16 cellular contexts compared by ENCODE assay signal in genomic region chr5:175572922-175573321, GRCh38.
A peak's percentile ranks its signal among the peaks of the same experiment; 100 is the strongest.
DNase-seq lines count a peak whose midpoint lies in the region; ATAC-seq, FAIRE-seq and TF ChIP-seq lines count a peak whose summit lies in the region.
"Had no signal": no experiment of that assay in that cellular context is flagged by ENCODE, and none has a peak within 500 bp of the region (broad histone marks: within the 10 kb centered on the region; RNA-seq: fewer than 3 reads in every experiment).

No MANE protein-coding gene starts in this region.

- intact Hi-C loops in natural killer cell (cut with micrococcal nuclease): no loop called here
- intact Hi-C loops in PC-3 (cut with micrococcal nuclease): no loop called here

- H3K4me2 ChIP-seq in PC-3 (ENCODE audit: low read length): no peak overlapping the region

- H3K4me3 ChIP-seq in brain microvascular endothelial cell (ENCODE audit: low read depth, low read length): no peak overlapping the region
- H3K4me3 ChIP-seq in right atrium auricular region: no peak overlapping the region
- no peak overlapping the region for H3K4me3 ChIP-seq in PC-3 (ENCODE audit: low read length)
- H3K4me3 ChIP-seq: neural progenitor cell had no signal

- CTCF ChIA-PET in PC-3 (lab: Charles Lee): no interaction called here

- H3K79me2 ChIP-seq in PC-3 (ENCODE audit: low read length): no peaks in the 10 kb centered on the region

- H3K4me1 ChIP-seq in right atrium auricular region (peaks cover 0 to 11% of the 10 kb centered on the region in 2 donors), PC-3 (ENCODE audit: insufficient read depth, low read length) (no peaks in the 10 kb centered on the region)

- H3K27me3 ChIP-seq in brain microvascular endothelial cell (replicated peaks) (no peaks in the 10 kb centered on the region), right atrium auricular region (no peaks in the 10 kb centered on the region), PC-3 (ENCODE audit: low read length) (peaks cover 79% of the 10 kb centered on the region)
- H3K27me3 ChIP-seq: neural progenitor cell had no signal

- no peaks in the 10 kb centered on the region for H3K9me2 ChIP-seq in PC-3 (replicated peaks; ENCODE audit: low read length)

- no peak overlapping the region for H3K4me3 Mint-ChIP-seq in natural killer cell treated with Interleukin-12 subunit alpha and Interleukin-12 subunit beta and Interleukin-15 and Interleukin-18, amount 100 ng/mL, for 72 hours
- H3K4me3 Mint-ChIP-seq in natural killer cell: no peak overlapping the region

- H3K36me3 ChIP-seq in brain microvascular endothelial cell (replicated peaks): no peaks in the 10 kb centered on the region
- H3K36me3 ChIP-seq in right atrium auricular region: no peaks in the 10 kb centered on the region
- no peaks in the 10 kb centered on the region for H3K36me3 ChIP-seq in PC-3 (ENCODE audit: low read depth, low read length)
- H3K36me3 ChIP-seq: neural progenitor cell had no signal

- no peak for TF ChIP-seq CTCF in natural killer cell (IDR thresholded peaks at IDR 0.05)
- TF ChIP-seq CTCF in brain microvascular endothelial cell (IDR thresholded peaks at IDR 0.05; ENCODE audit: low read depth, low read length, missing control alignments): no peak
- no peak for TF ChIP-seq CTCF in right atrium auricular region (IDR thresholded peaks at IDR 0.05)
- no peak for TF ChIP-seq CTCF in PC-3 (conservative IDR thresholded peaks at IDR 0.05; ENCODE audit: low read depth, low read length)

- no peak for ATAC-seq in natural killer cell treated with Interleukin-12 subunit alpha and Interleukin-12 subunit beta and Interleukin-15 and Interleukin-18, amount 100 ng/mL, for 72 hours
- no peak for ATAC-seq in natural killer cell
- no peak for ATAC-seq in PC-3
- ATAC-seq: left lobe of liver had no signal

- in situ Hi-C loops in brain microvascular endothelial cell (cut with HindIII; ENCODE audit: low pct_ligation_motif_present, low sequenced_read_pairs): no loop called here

- no TSS peak for BruUV-seq in PC-3 (replicated peaks; lab: Mats Ljungman, UMichigan)

- no peak overlapping the region for H3K9ac ChIP-seq in PC-3 (ENCODE audit: low read length)
- H3K9ac ChIP-seq: neural progenitor cell had no signal

- peak; percentile 15 for DNase-seq in natural killer cell treated with Interleukin-12 subunit alpha and Interleukin-12 subunit beta and Interleukin-15 and Interleukin-18, amount 100 ng/mL, for 72 hours (ENCODE audit: low spot score)
- DNase-seq in natural killer cell: no peak
- DNase-seq in brain microvascular endothelial cell: peak; percentile 55
- no peak for DNase-seq in right atrium auricular region (ENCODE audit: low spot score)
- DNase-seq in urothelium cell line (ENCODE audit: low spot score): peak; percentile 66
- no peak for DNase-seq in PC-3
- DNase-seq in putamen (ENCODE audit: low spot score): no peak
- no peak for DNase-seq in C1 segment of cervical spinal cord (lab: John Stamatoyannopoulos, UW)
- DNase-seq: activated gamma-delta T cell, cerebellar nuclear complex, GF-D8, KBM-7, NCI-H2029 treated with DMSO at 0.1 percent for 48 hours, T-helper 1 cell had no signal

- no peaks in the 10 kb centered on the region for H3K9me3 Mint-ChIP-seq in natural killer cell treated with Interleukin-12 subunit alpha and Interleukin-12 subunit beta and Interleukin-15 and Interleukin-18, amount 100 ng/mL, for 72 hours
- no peaks in the 10 kb centered on the region for H3K9me3 Mint-ChIP-seq in natural killer cell

- peaks cover 46 to 70% of the 10 kb centered on the region in 2 donors for H3K27me3 Mint-ChIP-seq in natural killer cell treated with Interleukin-12 subunit alpha and Interleukin-12 subunit beta and Interleukin-15 and Interleukin-18, amount 100 ng/mL, for 72 hours
- H3K27me3 Mint-ChIP-seq in natural killer cell (ENCODE audit: low read depth in 2 of 2): peaks cover 32 to 53% of the 10 kb centered on the region in 2 donors

- H3K27ac ChIP-seq in brain microvascular endothelial cell (no peak overlapping the region), right atrium auricular region (peak overlapping the region; percentile 11 to 87), PC-3 (ENCODE audit: low read length) (no peak overlapping the region)
- H3K27ac ChIP-seq: neural progenitor cell had no signal

- peaks cover 0 to 2% of the 10 kb centered on the region in 2 donors for H3K4me1 Mint-ChIP-seq in natural killer cell treated with Interleukin-12 subunit alpha and Interleukin-12 subunit beta and Interleukin-15 and Interleukin-18, amount 100 ng/mL, for 72 hours (ENCODE audit: low read depth in 2 of 2)
- no peaks in the 10 kb centered on the region for H3K4me1 Mint-ChIP-seq in natural killer cell

- no peaks in the 10 kb centered on the region for H3K9me3 ChIP-seq in right atrium auricular region
- H3K9me3 ChIP-seq in PC-3 (ENCODE audit: low read length): no peaks in the 10 kb centered on the region

- POLR2A ChIA-PET in PC-3 (lab: Charles Lee; ENCODE audit: unreplicated experiment): no interaction called here

- no peaks in the 10 kb centered on the region for H4K20me1 ChIP-seq in PC-3 (ENCODE audit: low read length)

- no peaks in the 10 kb centered on the region for H3K36me3 Mint-ChIP-seq in natural killer cell treated with Interleukin-12 subunit alpha and Interleukin-12 subunit beta and Interleukin-15 and Interleukin-18, amount 100 ng/mL, for 72 hours
- no peaks in the 10 kb centered on the region for H3K36me3 Mint-ChIP-seq in natural killer cell
- H3K36me3 Mint-ChIP-seq: neural progenitor cell had no signal

- no peak overlapping the region for H2AFZ ChIP-seq in PC-3 (ENCODE audit: low read length)

- H3F3A ChIP-seq in PC-3 (ENCODE audit: low read length, unreplicated experiment): no peaks in the 10 kb centered on the region

- peak; percentile 56 for FAIRE-seq in urothelium cell line (lab: Jason Lieb, UNC)

- no peak overlapping the region for H3K27ac Mint-ChIP-seq in natural killer cell treated with Interleukin-12 subunit alpha and Interleukin-12 subunit beta and Interleukin-15 and Interleukin-18, amount 100 ng/mL, for 72 hours
- no peak overlapping the region for H3K27ac Mint-ChIP-seq in natural killer cell
- H3K27ac Mint-ChIP-seq: neural progenitor cell had no signal

Comparison
In these comparisons a context has a peak if more than half of its experiments do, and no peak if none do; other contexts are left out.
1. DNase-seq: peak in natural killer cell treated with Interleukin-12 subunit alpha and Interleukin-12 subunit beta and Interleukin-15 and Interleukin-18, amount 100 ng/mL, for 72 hours (single experiment), brain microvascular endothelial cell (single experiment) and urothelium cell line (single experiment); none in natural killer cell (single experiment), right atrium auricular region (single experiment), PC-3 (single experiment), putamen (single experiment) and C1 segment of cervical spinal cord (0 of 14).
2. H3K27ac ChIP-seq: peak in right atrium auricular region (2 of 2); none in brain microvascular endothelial cell (single experiment) and PC-3 (single experiment).